Comparison of ENCODE assay signal across 16 cellular contexts in genomic region chr10:29908977-29909376, GRCh38.
A peak's percentile ranks its signal among the peaks of the same experiment; 100 is the strongest.
DNase-seq lines count a peak whose midpoint lies in the region; ATAC-seq lines count a peak whose summit lies in the region.
"Had no signal": no experiment of that assay in that cellular context is flagged by ENCODE, and none has a peak within 500 bp of the region (broad histone marks: within the 10 kb centered on the region; RNA-seq: fewer than 3 reads in every experiment).

No MANE protein-coding gene starts in this region.

- H3K4me1 Mint-ChIP-seq in activated T-cell treated with anti-CD3 and anti-CD28 coated beads, Interleukin-2, amount 50 U/mL, for 24 hours (ENCODE audit: low read depth) = peaks cover 9% of the 10 kb centered on the region
- H3K4me1 Mint-ChIP-seq in activated naive CD8-positive, alpha-beta T cell (ENCODE audit: low read depth) = peaks cover 7% of the 10 kb centered on the region
- H3K4me1 Mint-ChIP-seq in stimulated activated naive B cell treated with anti-CD40 and anti-IgM and Interleukin-4, amounts not matched to agents 10 μg/mL and 1 μg/mL and 100 μg/mL, for 72 hours = peaks cover 0 to 6% of the 10 kb centered on the region in 2 donors

- H3K4me3 Mint-ChIP-seq in activated T-cell treated with anti-CD3 and anti-CD28 coated beads, Interleukin-2, amount 50 U/mL, for 24 hours = no peak overlapping the region
- H3K4me3 Mint-ChIP-seq in activated naive CD8-positive, alpha-beta T cell = peak overlapping the region; percentile 3
- no peak overlapping the region for H3K4me3 Mint-ChIP-seq in stimulated activated naive B cell treated with anti-CD40 and anti-IgM and Interleukin-4, amounts not matched to agents 10 μg/mL and 1 μg/mL and 100 μg/mL, for 72 hours
- H3K4me3 Mint-ChIP-seq: activated T-cell treated with anti-CD3 and anti-CD28 coated beads, Interleukin-2, amount 50 U/mL, for 4 hours; effector memory CD8-positive, alpha-beta T cell had no signal

- ATAC-seq in stimulated activated naive B cell treated with anti-CD40 and anti-IgM and Interleukin-4, amounts not matched to agents 10 μg/mL and 1 μg/mL and 100 μg/mL, for 72 hours (replicated peaks) = no peak
- no peak for ATAC-seq in HG02642 (IDR thresholded peaks at IDR 0.05; ENCODE audit: poor library complexity, unreplicated experiment)
- ATAC-seq: effector memory CD8-positive, alpha-beta T cell; gastrocnemius medialis; mucosa of descending colon had no signal

- H2BK12ac ChIP-seq in trophoblast cell (ENCODE audit: low read length) = no peak overlapping the region

- no peaks in the 10 kb centered on the region for H3K9me3 ChIP-seq in trophoblast cell (ENCODE audit: insufficient read depth, low read depth, low read length)
- H3K9me3 ChIP-seq: gastrocnemius medialis, mucosa of descending colon, transverse colon had no signal

- DNase-seq in activated T-cell treated with anti-CD3 and anti-CD28 coated beads, Interleukin-2, amount 50 U/mL, for 1 hour = peak; percentile 18
- no peak for DNase-seq in activated T-cell treated with anti-CD3 and anti-CD28 coated beads, Interleukin-2, amount 50 U/mL, for 24 hours
- DNase-seq in NCI-H774 (lab: John Stamatoyannopoulos, UW) = peak; percentile 27
- no peak for DNase-seq in stimulated activated naive B cell treated with anti-CD40 and anti-IgM and Interleukin-4, amounts not matched to agents 10 μg/mL and 1 μg/mL and 100 μg/mL, for 72 hours
- no peak for DNase-seq in activated CD4-positive, CD25-positive, alpha-beta regulatory T cell treated with anti-CD3 and anti-CD28 coated beads, Interleukin-2, amount 50 U/mL, for 72 hours
- no peak for DNase-seq in trophoblast cell
- DNase-seq: activated T-cell treated with anti-CD3 and anti-CD28 coated beads, Interleukin-2, amount 50 U/mL, for 4 hours; brain microvascular endothelial cell; effector memory CD8-positive, alpha-beta T cell; gastrocnemius medialis; mucosa of descending colon; NCI-H510A; SJCRH30; transverse colon had no signal

- H3K27me3 ChIP-seq in trophoblast cell (ENCODE audit: insufficient read depth, low read length) = no peaks in the 10 kb centered on the region
- H3K27me3 ChIP-seq: brain microvascular endothelial cell, gastrocnemius medialis, SJCRH30, transverse colon had no signal

- H2BK120ac ChIP-seq in trophoblast cell (ENCODE audit: insufficient read depth, low read length, poor library complexity) = no peak overlapping the region

- no peaks in the 10 kb centered on the region for H3K4me1 ChIP-seq in trophoblast cell (ENCODE audit: control insufficient read depth in 1 of 2, insufficient read depth in 2 of 2, low read length in 2 of 2)
- H3K4me1 ChIP-seq: gastrocnemius medialis, SJCRH30, transverse colon had no signal

- no peak overlapping the region for H2BK5ac ChIP-seq in trophoblast cell (ENCODE audit: low read depth, low read length, poor library complexity)

- H4K8ac ChIP-seq in trophoblast cell (ENCODE audit: low read depth, low read length) = no peak overlapping the region

- no peak overlapping the region for H2AFZ ChIP-seq in trophoblast cell (ENCODE audit: insufficient read depth, low read length, poor library complexity)

- no peak overlapping the region for H3K14ac ChIP-seq in trophoblast cell (ENCODE audit: low read length)

- H2AK5ac ChIP-seq in trophoblast cell (ENCODE audit: low read length) = no peak overlapping the region

- no peaks in the 10 kb centered on the region for H3K36me3 ChIP-seq in trophoblast cell (ENCODE audit: control insufficient read depth in 1 of 2, insufficient read depth in 2 of 2, low read length in 2 of 2)
- H3K36me3 ChIP-seq: brain microvascular endothelial cell, gastrocnemius medialis, SJCRH30, transverse colon had no signal

- no peak overlapping the region for H3K4ac ChIP-seq in trophoblast cell (ENCODE audit: low read depth, low read length)

- WGBS in trophoblast cell (ENCODE audit: extremely low coverage, insufficient coverage, insufficient read length) = no CpG with 5 or more reads among the region's 6 CpGs

- no peak overlapping the region for H3K9ac ChIP-seq in trophoblast cell (ENCODE audit: low read length)

- no peak overlapping the region for H3K4me2 ChIP-seq in trophoblast cell (ENCODE audit: low read length)

- no peak overlapping the region for H4K12ac ChIP-seq in trophoblast cell (ENCODE audit: low read depth, low read length)

- H3K27ac Mint-ChIP-seq in activated T-cell treated with anti-CD3 and anti-CD28 coated beads, Interleukin-2, amount 50 U/mL, for 24 hours = no peak overlapping the region
- H3K27ac Mint-ChIP-seq in activated naive CD8-positive, alpha-beta T cell = no peak overlapping the region
- peak overlapping the region; percentile 75 for H3K27ac Mint-ChIP-seq in stimulated activated naive B cell treated with anti-CD40 and anti-IgM and Interleukin-4, amounts not matched to agents 10 μg/mL and 1 μg/mL and 100 μg/mL, for 72 hours
- H3K27ac Mint-ChIP-seq: effector memory CD8-positive, alpha-beta T cell had no signal

- H3K23ac ChIP-seq in trophoblast cell (ENCODE audit: low read length) = no peak overlapping the region

- no peaks in the 10 kb centered on the region for H3K36me3 Mint-ChIP-seq in activated T-cell treated with anti-CD3 and anti-CD28 coated beads, Interleukin-2, amount 50 U/mL, for 24 hours (ENCODE audit: low read depth)
- H3K36me3 Mint-ChIP-seq in activated naive CD8-positive, alpha-beta T cell = no peaks in the 10 kb centered on the region
- H3K36me3 Mint-ChIP-seq in stimulated activated naive B cell treated with anti-CD40 and anti-IgM and Interleukin-4, amounts not matched to agents 10 μg/mL and 1 μg/mL and 100 μg/mL, for 72 hours = no peaks in the 10 kb centered on the region

- H3K27me3 Mint-ChIP-seq in activated T-cell treated with anti-CD3 and anti-CD28 coated beads, Interleukin-2, amount 50 U/mL, for 24 hours = peaks cover 25% of the 10 kb centered on the region
- peaks cover 13% of the 10 kb centered on the region for H3K27me3 Mint-ChIP-seq in activated naive CD8-positive, alpha-beta T cell
- peaks cover 15 to 19% of the 10 kb centered on the region in 2 donors for H3K27me3 Mint-ChIP-seq in stimulated activated naive B cell treated with anti-CD40 and anti-IgM and Interleukin-4, amounts not matched to agents 10 μg/mL and 1 μg/mL and 100 μg/mL, for 72 hours

- no peak overlapping the region for H3K4me3 ChIP-seq in trophoblast cell (ENCODE audit: low read depth, low read length)
- H3K4me3 ChIP-seq: gastrocnemius medialis, mucosa of descending colon, SJCRH30, transverse colon had no signal

- H3K9me3 Mint-ChIP-seq in activated T-cell treated with anti-CD3 and anti-CD28 coated beads, Interleukin-2, amount 50 U/mL, for 24 hours = no peaks in the 10 kb centered on the region
- H3K9me3 Mint-ChIP-seq in activated naive CD8-positive, alpha-beta T cell (ENCODE audit: low read depth) = no peaks in the 10 kb centered on the region
- H3K9me3 Mint-ChIP-seq in stimulated activated naive B cell treated with anti-CD40 and anti-IgM and Interleukin-4, amounts not matched to agents 10 μg/mL and 1 μg/mL and 100 μg/mL, for 72 hours = peaks cover 0 to 2% of the 10 kb centered on the region in 2 donors
- H3K9me3 Mint-ChIP-seq: activated T-cell treated with anti-CD3 and anti-CD28 coated beads, Interleukin-2, amount 50 U/mL, for 4 hours had no signal

- H3K79me1 ChIP-seq in trophoblast cell (ENCODE audit: low read length) = no peaks in the 10 kb centered on the region

- H4K91ac ChIP-seq in trophoblast cell (ENCODE audit: low read depth, low read length) = no peak overlapping the region

- no peak overlapping the region for H3K18ac ChIP-seq in trophoblast cell (ENCODE audit: low read length)

- H3K27ac ChIP-seq in trophoblast cell (ENCODE audit: low read depth, low read length) = no peak overlapping the region
- H3K27ac ChIP-seq: brain microvascular endothelial cell, gastrocnemius medialis, SJCRH30, transverse colon had no signal

- no peaks in the 10 kb centered on the region for H3K79me2 ChIP-seq in trophoblast cell (ENCODE audit: control insufficient read depth, insufficient read depth, low read length, poor library complexity)

Comparison
In these comparisons a context has a peak if more than half of its experiments do, and no peak if none do; other contexts are left out.
1. DNase-seq: peak in activated T-cell treated with anti-CD3 and anti-CD28 coated beads, Interleukin-2, amount 50 U/mL, for 1 hour (single experiment) and NCI-H774 (single experiment); none in activated T-cell treated with anti-CD3 and anti-CD28 coated beads, Interleukin-2, amount 50 U/mL, for 24 hours (single experiment), stimulated activated naive B cell treated with anti-CD40 and anti-IgM and Interleukin-4, amounts not matched to agents 10 μg/mL and 1 μg/mL and 100 μg/mL, for 72 hours (single experiment), activated CD4-positive, CD25-positive, alpha-beta regulatory T cell treated with anti-CD3 and anti-CD28 coated beads, Interleukin-2, amount 50 U/mL, for 72 hours (single experiment) and trophoblast cell (0 of 2).